In genomic region chr4:140296335-140296753, GRCh38 we compare ENCODE assay signal across 8 cellular contexts.
A peak's percentile ranks its signal among the peaks of the same experiment; 100 is the strongest.
DNase-seq lines count a peak whose midpoint lies in the region; ATAC-seq and TF ChIP-seq lines count a peak whose summit lies in the region.

No MANE protein-coding gene starts in this region.

- no peaks in the 10 kb centered on the region for H3K27me3 Mint-ChIP-seq in activated T-cell treated with anti-CD3 and anti-CD28 coated beads, Interleukin-2, amount 50 U/mL, for 72 hours (ENCODE audit: low read depth)

- H3K36me3 ChIP-seq in stomach = no peaks in the 10 kb centered on the region

- peaks cover 8% of the 10 kb centered on the region for H3K4me1 Mint-ChIP-seq in activated T-cell treated with anti-CD3 and anti-CD28 coated beads, Interleukin-2, amount 50 U/mL, for 72 hours (ENCODE audit: low read depth)

- no peak overlapping the region for H3K27ac Mint-ChIP-seq in activated T-cell treated with anti-CD3 and anti-CD28 coated beads, Interleukin-2, amount 50 U/mL, for 72 hours

- H3K9me3 Mint-ChIP-seq in activated T-cell treated with anti-CD3 and anti-CD28 coated beads, Interleukin-2, amount 50 U/mL, for 72 hours = no peaks in the 10 kb centered on the region

- WGBS in stomach, 5 donors = 19 to 26% (median 26%) methylated on average over 10 of the region's 10 CpGs

- H3K4me1 ChIP-seq in stomach = peaks cover 0 to 18% (median 10%) of the 10 kb centered on the region in 4 donors

- DNase-seq in HT1080 (ENCODE audit: low read depth) (peak; percentile 84), T1000 (lab: John Stamatoyannopoulos, UW) (peak; percentile 76), left cardiac atrium (peak; percentile 51), stomach (peak; percentile 29), GM13976 (ENCODE audit: low spot score) (no peak), NAMALWA (ENCODE audit: low spot score) (no peak)
- DNase-seq in activated T-cell treated with anti-CD3 and anti-CD28 coated beads, Interleukin-2, amount 50 U/mL, for 72 hours = no peak

- H3K36me3 Mint-ChIP-seq in activated T-cell treated with anti-CD3 and anti-CD28 coated beads, Interleukin-2, amount 50 U/mL, for 72 hours (ENCODE audit: insufficient read depth in 2 of 2) = no peaks in the 10 kb centered on the region

- intact Hi-C loops in left cardiac atrium (cut with DNase I) (no loop called here), stomach (cut with DNase I; ENCODE audit: low total_unique reads) (no loop called here)

- peak overlapping the region in 1 of 4 donors; percentile 3 for H3K4me3 ChIP-seq in stomach

- in situ Hi-C loops in GM13976 (cut with MboI; ENCODE audit: low sequenced_read_pairs, unreplicated experiment) = no loop called here

- peak overlapping the region in 2 of 5 donors; percentile 33 to 60 for H3K27ac ChIP-seq in stomach

- no peaks in the 10 kb centered on the region for H3K27me3 ChIP-seq in stomach

- TF ChIP-seq POLR2A in stomach (IDR thresholded peaks at IDR 0.05) = no peak

- no peak for TF ChIP-seq CTCF in stomach (IDR thresholded peaks at IDR 0.05)
- TF ChIP-seq CTCF in GM13976 (IDR thresholded peaks at IDR 0.05; ENCODE audit: borderline replicate concordance, control extremely low read depth, extremely low read depth, insufficient read depth, missing control alignments) = no peak

- TF ChIP-seq EP300 in stomach (IDR thresholded peaks at IDR 0.05) = no peak

- ATAC-seq in left cardiac atrium (peak; percentile 59 to 74), GM19467 (IDR thresholded peaks at IDR 0.05; ENCODE audit: unreplicated experiment) (no peak)
- ATAC-seq in activated T-cell treated with anti-CD3 and anti-CD28 coated beads, Interleukin-2, amount 50 U/mL, for 72 hours (replicated peaks in 1 of 2) = no peak

- H3K9me3 ChIP-seq in stomach = no peaks in the 10 kb centered on the region

- no peak overlapping the region for H3K4me3 Mint-ChIP-seq in activated T-cell treated with anti-CD3 and anti-CD28 coated beads, Interleukin-2, amount 50 U/mL, for 72 hours

Comparison
In these comparisons a context has a peak if more than half of its experiments do, and no peak if none do; other contexts are left out.
1. DNase-seq: peak in HT1080 (single experiment), T1000 (single experiment), left cardiac atrium (single experiment) and stomach (single experiment); none in GM13976 (single experiment), NAMALWA (single experiment) and activated T-cell treated with anti-CD3 and anti-CD28 coated beads, Interleukin-2, amount 50 U/mL, for 72 hours (0 of 2).
2. ATAC-seq: peak in left cardiac atrium (2 of 2); none in activated T-cell treated with anti-CD3 and anti-CD28 coated beads, Interleukin-2, amount 50 U/mL, for 72 hours (0 of 2) and GM19467 (single experiment).